Comparison of ENCODE assay signal across 8 cellular contexts in genomic region chr10:13707156-13707881, GRCh38.
DNase-seq lines count a peak whose midpoint lies in the region; ATAC-seq and TF ChIP-seq lines count a peak whose summit lies in the region.

No MANE protein-coding gene starts in this region.

- H3K79me2 ChIP-seq in GM23338 (replicated peaks; ENCODE audit: insufficient read depth) (no peaks in the 10 kb centered on the region), smooth muscle cell (ENCODE audit: low read depth) (no peaks in the 10 kb centered on the region)

- peak overlapping the region; percentile 57 for H3K9ac ChIP-seq in smooth muscle cell (ENCODE audit: low read depth)

- H3K9me3 Mint-ChIP-seq in GM23338: no peaks in the 10 kb centered on the region

- no peaks in the 10 kb centered on the region for H3K9me2 ChIP-seq in GM23338 (ENCODE audit: insufficient read depth)

- H3K27ac ChIP-seq in GM23338 (ENCODE audit: low read depth) (peak overlapping the region; percentile 88), cingulate gyrus (ENCODE audit: low read depth, low read length) (peak overlapping the region; percentile 65), smooth muscle cell (ENCODE audit: low read depth) (peak overlapping the region; percentile 71)

- H3K27me3 ChIP-seq in GM23338 (ENCODE audit: insufficient read depth): no peaks in the 10 kb centered on the region
- no peaks in the 10 kb centered on the region for H3K27me3 ChIP-seq in kidney epithelial cell (ENCODE audit: control insufficient read depth, insufficient read depth, low read length)
- no peaks in the 10 kb centered on the region for H3K27me3 ChIP-seq in smooth muscle cell (ENCODE audit: low read depth)

- H3K4me1 ChIP-seq in GM23338 (ENCODE audit: insufficient read depth) (peaks cover 53% of the 10 kb centered on the region), smooth muscle cell (ENCODE audit: low read depth) (peaks cover 41% of the 10 kb centered on the region)

- H3K4me1 Mint-ChIP-seq in GM23338: peaks cover 88% of the 10 kb centered on the region

- H4K20me1 ChIP-seq in GM23338 (replicated peaks; ENCODE audit: insufficient read depth) (no peaks in the 10 kb centered on the region), smooth muscle cell (ENCODE audit: low read depth) (no peaks in the 10 kb centered on the region)

- peak overlapping the region; percentile 47 for H3K4me3 ChIP-seq in GM23338
- H3K4me3 ChIP-seq in kidney epithelial cell (ENCODE audit: low read depth, low read length): peak overlapping the region; percentile 48
- H3K4me3 ChIP-seq in smooth muscle cell: peak overlapping the region; percentile 76

- peak; percentile 77 for ATAC-seq in GM23338

- peak overlapping the region; percentile 88 for H3K27ac Mint-ChIP-seq in GM23338

- H3K4me2 ChIP-seq in GM23338 (peak overlapping the region; percentile 76), smooth muscle cell (peak overlapping the region; percentile 100)

- DNase-seq in CD1c-positive myeloid dendritic cell (ENCODE audit: extremely low spot score) (peak; percentile 78), GM23338 (ENCODE audit: low spot score) (peak; percentile 87), RPMI7951 (ENCODE audit: low read depth) (peak; percentile 98), kidney epithelial cell (ENCODE audit: low read depth) (peak; percentile 72), smooth muscle cell (lab: John Stamatoyannopoulos, UW; ENCODE audit: unreplicated experiment) (peak; percentile 20), DMS53 (lab: John Stamatoyannopoulos, UW) (no peak), NCI-H345 treated with DMSO at 0.1 percent for 48 hours (lab: John Stamatoyannopoulos, UW; ENCODE audit: unreplicated experiment) (no peak)

- H3K36me3 ChIP-seq in GM23338 (ENCODE audit: insufficient read depth) (no peaks in the 10 kb centered on the region), kidney epithelial cell (ENCODE audit: control insufficient read depth, insufficient read depth, low read length) (no peaks in the 10 kb centered on the region), smooth muscle cell (ENCODE audit: low read depth) (no peaks in the 10 kb centered on the region)

- H3K36me3 Mint-ChIP-seq in GM23338 (ENCODE audit: low read depth): peaks cover 10% of the 10 kb centered on the region

- H3K4me3 Mint-ChIP-seq in GM23338: peak overlapping the region; percentile 88

- H3F3A ChIP-seq in GM23338 (replicated peaks; ENCODE audit: low read depth): no peaks in the 10 kb centered on the region
- H3F3A ChIP-seq in smooth muscle cell (ENCODE audit: low read depth): peaks cover 17% of the 10 kb centered on the region

- H2AFZ ChIP-seq in GM23338 (no peak overlapping the region), smooth muscle cell (ENCODE audit: low read depth) (peak overlapping the region; percentile 96)

- H3K9me3 ChIP-seq in smooth muscle cell (replicated peaks; ENCODE audit: low read depth): no peaks in the 10 kb centered on the region

- TF ChIP-seq CTCF in GM23338 (conservative IDR thresholded peaks at IDR 0.05; ENCODE audit: low read depth in 2 of 2): no peak
- no peak for TF ChIP-seq CTCF in kidney epithelial cell (IDR thresholded peaks at IDR 0.05; ENCODE audit: insufficient read depth, low read length, poor library complexity, severe bottlenecking)
- TF ChIP-seq CTCF in smooth muscle cell (IDR thresholded peaks at IDR 0.05; ENCODE audit: borderline replicate concordance, insufficient read depth, poor library complexity, severe bottlenecking): no peak

- peaks cover 21% of the 10 kb centered on the region for H3K27me3 Mint-ChIP-seq in GM23338 (ENCODE audit: insufficient read depth, low read depth, poor library complexity)

- WGBS in smooth muscle cell (ENCODE audit: low lambda C conversion rate): 2% methylated on average over 19 of the region's 26 CpGs

TF ChIP-seq in GM23338, 12 proteins besides CTCF, POLR2A, EP300 and RAD21 (continues in another document):
- TF ChIP-seq CREB1 (CRISPR knock-in tag; IDR thresholded peaks at IDR 0.05; ENCODE audit: low read depth): no peak
- TF ChIP-seq EZH2phosphoT487 (IDR thresholded peaks at IDR 0.05; ENCODE audit: unreplicated experiment): no peak
- TF ChIP-seq, protein P1, sequence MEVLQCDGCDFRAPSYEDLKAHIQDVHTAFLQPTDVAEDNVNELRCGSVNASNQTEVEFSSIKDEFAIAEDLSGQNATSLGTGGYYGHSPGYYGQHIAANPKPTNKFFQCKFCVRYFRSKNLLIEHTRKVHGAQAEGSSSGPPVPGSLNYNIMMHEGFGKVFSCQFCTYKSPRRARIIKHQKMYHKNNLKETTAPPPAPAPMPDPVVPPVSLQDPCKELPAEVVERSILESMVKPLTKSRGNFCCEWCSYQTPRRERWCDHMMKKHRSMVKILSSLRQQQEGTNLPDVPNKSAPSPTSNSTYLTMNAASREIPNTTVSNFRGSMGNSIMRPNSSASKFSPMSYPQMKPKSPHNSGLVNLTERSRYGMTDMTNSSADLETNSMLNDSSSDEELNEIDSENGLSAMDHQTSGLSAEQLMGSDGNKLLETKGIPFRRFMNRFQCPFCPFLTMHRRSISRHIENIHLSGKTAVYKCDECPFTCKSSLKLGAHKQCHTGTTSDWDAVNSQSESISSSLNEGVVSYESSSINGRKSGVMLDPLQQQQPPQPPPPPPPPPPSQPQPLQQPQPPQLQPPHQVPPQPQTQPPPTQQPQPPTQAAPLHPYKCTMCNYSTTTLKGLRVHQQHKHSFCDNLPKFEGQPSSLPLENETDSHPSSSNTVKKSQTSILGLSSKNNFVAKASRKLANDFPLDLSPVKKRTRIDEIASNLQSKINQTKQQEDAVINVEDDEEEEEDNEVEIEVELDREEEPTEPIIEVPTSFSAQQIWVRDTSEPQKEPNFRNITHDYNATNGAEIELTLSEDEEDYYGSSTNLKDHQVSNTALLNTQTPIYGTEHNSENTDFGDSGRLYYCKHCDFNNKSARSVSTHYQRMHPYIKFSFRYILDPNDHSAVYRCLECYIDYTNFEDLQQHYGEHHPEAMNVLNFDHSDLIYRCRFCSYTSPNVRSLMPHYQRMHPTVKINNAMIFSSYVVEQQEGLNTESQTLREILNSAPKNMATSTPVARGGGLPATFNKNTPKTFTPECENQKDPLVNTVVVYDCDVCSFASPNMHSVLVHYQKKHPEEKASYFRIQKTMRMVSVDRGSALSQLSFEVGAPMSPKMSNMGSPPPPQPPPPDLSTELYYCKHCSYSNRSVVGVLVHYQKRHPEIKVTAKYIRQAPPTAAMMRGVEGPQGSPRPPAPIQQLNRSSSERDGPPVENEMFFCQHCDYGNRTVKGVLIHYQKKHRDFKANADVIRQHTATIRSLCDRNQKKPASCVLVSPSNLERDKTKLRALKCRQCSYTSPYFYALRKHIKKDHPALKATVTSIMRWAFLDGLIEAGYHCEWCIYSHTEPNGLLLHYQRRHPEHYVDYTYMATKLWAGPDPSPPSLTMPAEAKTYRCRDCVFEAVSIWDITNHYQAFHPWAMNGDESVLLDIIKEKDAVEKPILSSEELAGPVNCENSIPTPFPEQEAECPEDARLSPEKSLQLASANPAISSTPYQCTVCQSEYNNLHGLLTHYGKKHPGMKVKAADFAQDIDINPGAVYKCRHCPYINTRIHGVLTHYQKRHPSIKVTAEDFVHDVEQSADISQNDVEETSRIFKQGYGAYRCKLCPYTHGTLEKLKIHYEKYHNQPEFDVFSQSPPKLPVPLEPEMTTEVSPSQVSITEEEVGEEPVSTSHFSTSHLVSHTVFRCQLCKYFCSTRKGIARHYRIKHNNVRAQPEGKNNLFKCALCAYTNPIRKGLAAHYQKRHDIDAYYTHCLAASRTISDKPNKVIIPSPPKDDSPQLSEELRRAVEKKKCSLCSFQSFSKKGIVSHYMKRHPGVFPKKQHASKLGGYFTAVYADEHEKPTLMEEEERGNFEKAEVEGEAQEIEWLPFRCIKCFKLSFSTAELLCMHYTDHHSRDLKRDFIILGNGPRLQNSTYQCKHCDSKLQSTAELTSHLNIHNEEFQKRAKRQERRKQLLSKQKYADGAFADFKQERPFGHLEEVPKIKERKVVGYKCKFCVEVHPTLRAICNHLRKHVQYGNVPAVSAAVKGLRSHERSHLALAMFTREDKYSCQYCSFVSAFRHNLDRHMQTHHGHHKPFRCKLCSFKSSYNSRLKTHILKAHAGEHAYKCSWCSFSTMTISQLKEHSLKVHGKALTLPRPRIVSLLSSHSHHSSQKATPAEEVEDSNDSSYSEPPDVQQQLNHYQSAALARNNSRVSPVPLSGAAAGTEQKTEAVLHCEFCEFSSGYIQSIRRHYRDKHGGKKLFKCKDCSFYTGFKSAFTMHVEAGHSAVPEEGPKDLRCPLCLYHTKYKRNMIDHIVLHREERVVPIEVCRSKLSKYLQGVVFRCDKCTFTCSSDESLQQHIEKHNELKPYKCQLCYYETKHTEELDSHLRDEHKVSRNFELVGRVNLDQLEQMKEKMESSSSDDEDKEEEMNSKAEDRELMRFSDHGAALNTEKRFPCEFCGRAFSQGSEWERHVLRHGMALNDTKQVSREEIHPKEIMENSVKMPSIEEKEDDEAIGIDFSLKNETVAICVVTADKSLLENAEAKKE (CRISPR knock-in tag; IDR thresholded peaks at IDR 0.05): no peak
- TF ChIP-seq STAT1 (IDR thresholded peaks at IDR 0.05; ENCODE audit: unreplicated experiment): no peak
- TF ChIP-seq, protein P2, sequence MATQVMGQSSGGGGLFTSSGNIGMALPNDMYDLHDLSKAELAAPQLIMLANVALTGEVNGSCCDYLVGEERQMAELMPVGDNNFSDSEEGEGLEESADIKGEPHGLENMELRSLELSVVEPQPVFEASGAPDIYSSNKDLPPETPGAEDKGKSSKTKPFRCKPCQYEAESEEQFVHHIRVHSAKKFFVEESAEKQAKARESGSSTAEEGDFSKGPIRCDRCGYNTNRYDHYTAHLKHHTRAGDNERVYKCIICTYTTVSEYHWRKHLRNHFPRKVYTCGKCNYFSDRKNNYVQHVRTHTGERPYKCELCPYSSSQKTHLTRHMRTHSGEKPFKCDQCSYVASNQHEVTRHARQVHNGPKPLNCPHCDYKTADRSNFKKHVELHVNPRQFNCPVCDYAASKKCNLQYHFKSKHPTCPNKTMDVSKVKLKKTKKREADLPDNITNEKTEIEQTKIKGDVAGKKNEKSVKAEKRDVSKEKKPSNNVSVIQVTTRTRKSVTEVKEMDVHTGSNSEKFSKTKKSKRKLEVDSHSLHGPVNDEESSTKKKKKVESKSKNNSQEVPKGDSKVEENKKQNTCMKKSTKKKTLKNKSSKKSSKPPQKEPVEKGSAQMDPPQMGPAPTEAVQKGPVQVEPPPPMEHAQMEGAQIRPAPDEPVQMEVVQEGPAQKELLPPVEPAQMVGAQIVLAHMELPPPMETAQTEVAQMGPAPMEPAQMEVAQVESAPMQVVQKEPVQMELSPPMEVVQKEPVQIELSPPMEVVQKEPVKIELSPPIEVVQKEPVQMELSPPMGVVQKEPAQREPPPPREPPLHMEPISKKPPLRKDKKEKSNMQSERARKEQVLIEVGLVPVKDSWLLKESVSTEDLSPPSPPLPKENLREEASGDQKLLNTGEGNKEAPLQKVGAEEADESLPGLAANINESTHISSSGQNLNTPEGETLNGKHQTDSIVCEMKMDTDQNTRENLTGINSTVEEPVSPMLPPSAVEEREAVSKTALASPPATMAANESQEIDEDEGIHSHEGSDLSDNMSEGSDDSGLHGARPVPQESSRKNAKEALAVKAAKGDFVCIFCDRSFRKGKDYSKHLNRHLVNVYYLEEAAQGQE (IDR thresholded peaks at IDR 0.05; ENCODE audit: unreplicated experiment): no peak
- TF ChIP-seq EZH2 (IDR thresholded peaks at IDR 0.05; ENCODE audit: low read depth, unreplicated experiment): no peak
- no peak for TF ChIP-seq ZNF114 (CRISPR knock-in tag; IDR thresholded peaks at IDR 0.05)

Comparison
In these comparisons a context has a peak if more than half of its experiments do, and no peak if none do; other contexts are left out.
1. DNase-seq: peak in CD1c-positive myeloid dendritic cell (single experiment), GM23338 (single experiment), RPMI7951 (single experiment), kidney epithelial cell (single experiment) and smooth muscle cell (single experiment); none in DMS53 (single experiment) and NCI-H345 treated with DMSO at 0.1 percent for 48 hours (single experiment).
2. Peak in every context shown above with its lines, with median percentiles within 50 percentile points of each other: H3K27ac ChIP-seq and H3K4me3 ChIP-seq.